In genomic region chr1:5769760-5770159, GRCh38 we compare ENCODE assay signal across 15 cellular contexts.
DNase-seq lines count a peak whose midpoint lies in the region; FAIRE-seq and TF ChIP-seq lines count a peak whose summit lies in the region.
"Had no signal": no experiment of that assay in that cellular context is flagged by ENCODE, and none has a peak within 500 bp of the region (broad histone marks: within the 10 kb centered on the region; RNA-seq: fewer than 3 reads in every experiment).

No MANE protein-coding gene starts in this region.

- peaks cover 30% of the 10 kb centered on the region for H3K27me3 Mint-ChIP-seq in activated naive CD4-positive, alpha-beta T cell treated with anti-CD3 and anti-CD28 coated beads, Interleukin-2, amount 10 ng/mL, durations not matched to agents 7 days and 5 days

- peak; percentile 32 for DNase-seq in H7
- no peak for DNase-seq in GM12891 (ENCODE audit: insufficient read length, low spot score)
- DNase-seq in NCI-H748 treated with DMSO at 0.1 percent for 48 hours (lab: John Stamatoyannopoulos, UW): no peak
- no peak for DNase-seq in activated naive CD4-positive, alpha-beta T cell treated with anti-CD3 and anti-CD28 coated beads, Interleukin-2, amount 10 ng/mL, durations not matched to agents 7 days and 5 days
- DNase-seq: 8988T, AML-193, DMS53, HFFc6 had no signal

- CTCF ChIA-PET in activated naive CD4-positive, alpha-beta T cell treated with anti-CD3 and anti-CD28 coated beads, Interleukin-2, amount 10 ng/mL, durations not matched to agents 7 days and 5 days (lab: Charles Lee): no interaction called here

- no peaks in the 10 kb centered on the region for H3K4me1 ChIP-seq in parathyroid adenoma
- H3K4me1 ChIP-seq: HAP-1 had no signal

- H3K4me3 ChIP-seq in H7 (ENCODE audit: insufficient read depth, low read depth, low read length) (no peak overlapping the region), parathyroid adenoma (ENCODE audit: low read depth, low read length) (no peak overlapping the region)
- H3K4me3 ChIP-seq: BLaER1, GM12878, GM23338, HAP-1 had no signal

- no peak overlapping the region for H3K4me2 ChIP-seq in parathyroid adenoma (ENCODE audit: low read length)
- H3K4me2 ChIP-seq: GM23338 had no signal

- no peaks in the 10 kb centered on the region for H3K4me1 Mint-ChIP-seq in activated naive CD4-positive, alpha-beta T cell treated with anti-CD3 and anti-CD28 coated beads, Interleukin-2, amount 10 ng/mL, durations not matched to agents 7 days and 5 days

- no peak overlapping the region for H3K27ac Mint-ChIP-seq in activated naive CD4-positive, alpha-beta T cell treated with anti-CD3 and anti-CD28 coated beads, Interleukin-2, amount 10 ng/mL, durations not matched to agents 7 days and 5 days
- H3K27ac Mint-ChIP-seq: GM23338, HFFc6 had no signal

- no peaks in the 10 kb centered on the region for H3K9me3 ChIP-seq in parathyroid adenoma (ENCODE audit: control insufficient read depth, low read length)
- H3K9me3 ChIP-seq: HAP-1 had no signal

- H3K9me3 Mint-ChIP-seq in activated naive CD4-positive, alpha-beta T cell treated with anti-CD3 and anti-CD28 coated beads, Interleukin-2, amount 10 ng/mL, durations not matched to agents 7 days and 5 days: no peaks in the 10 kb centered on the region
- H3K9me3 Mint-ChIP-seq: GM23338 had no signal

- H3K27me3 ChIP-seq in H7 (ENCODE audit: control insufficient read depth, insufficient read depth, low read length) (no peaks in the 10 kb centered on the region), parathyroid adenoma (ENCODE audit: control insufficient read depth, insufficient read depth, low read length) (peaks cover 2% of the 10 kb centered on the region)
- H3K27me3 ChIP-seq: BLaER1 had no signal

- FAIRE-seq in GM12891 (lab: Jason Lieb, UNC): no peak
- FAIRE-seq: GM12878 had no signal

- no peak for TF ChIP-seq CTCF in parathyroid adenoma (IDR thresholded peaks at IDR 0.05)

- H2AFZ ChIP-seq in parathyroid adenoma: no peak overlapping the region
- H2AFZ ChIP-seq: GM23338 had no signal

- no peak overlapping the region for H3K9ac ChIP-seq in parathyroid adenoma
- H3K9ac ChIP-seq: BLaER1 had no signal

- H3K36me3 Mint-ChIP-seq in activated naive CD4-positive, alpha-beta T cell treated with anti-CD3 and anti-CD28 coated beads, Interleukin-2, amount 10 ng/mL, durations not matched to agents 7 days and 5 days: no peaks in the 10 kb centered on the region

- H3K79me2 ChIP-seq in parathyroid adenoma: no peaks in the 10 kb centered on the region

- TF ChIP-seq POLR2A in GM12891 (IDR thresholded peaks at IDR 0.05; ENCODE audit: low read depth, low read length): no peak

- H3K27ac ChIP-seq in cingulate gyrus (ENCODE audit: low read depth, low read length) (peak overlapping the region; percentile 19), parathyroid adenoma (peak overlapping the region; percentile 15), temporal lobe (ENCODE audit: low read depth, low read length) (peak overlapping the region; percentile 61)
- H3K27ac ChIP-seq: BLaER1 had no signal

- no peak overlapping the region for H3K4me3 Mint-ChIP-seq in activated naive CD4-positive, alpha-beta T cell treated with anti-CD3 and anti-CD28 coated beads, Interleukin-2, amount 10 ng/mL, durations not matched to agents 7 days and 5 days
- H3K4me3 Mint-ChIP-seq: GM23338, HFFc6 had no signal

- H3K36me3 ChIP-seq in H7 (replicated peaks; ENCODE audit: control insufficient read depth, insufficient read depth, low read length) (no peaks in the 10 kb centered on the region), parathyroid adenoma (ENCODE audit: control insufficient read depth, insufficient read depth, low read length) (no peaks in the 10 kb centered on the region)
- H3K36me3 ChIP-seq: BLaER1, HAP-1 had no signal

TF ChIP-seq in GM12891, 5 proteins besides CTCF, POLR2A, EP300 and RAD21:
- TF ChIP-seq POU2F2 (IDR thresholded peaks at IDR 0.05; ENCODE audit: low read depth, low read length): no peak
- TF ChIP-seq PAX5 (IDR thresholded peaks at IDR 0.05; ENCODE audit: insufficient read depth, low read length, severe bottlenecking): no peak
- TF ChIP-seq SPI1 (IDR thresholded peaks at IDR 0.05; ENCODE audit: low read depth, low read length): no peak
- TF ChIP-seq TAF1 (IDR thresholded peaks at IDR 0.05; ENCODE audit: low read depth, low read length): no peak
- no peak for TF ChIP-seq POLR2AphosphoS5 (IDR thresholded peaks at IDR 0.05; ENCODE audit: low read depth, low read length)
